Comparison of ENCODE assay signal across 1 cellular context in the genomic region with DNA sequence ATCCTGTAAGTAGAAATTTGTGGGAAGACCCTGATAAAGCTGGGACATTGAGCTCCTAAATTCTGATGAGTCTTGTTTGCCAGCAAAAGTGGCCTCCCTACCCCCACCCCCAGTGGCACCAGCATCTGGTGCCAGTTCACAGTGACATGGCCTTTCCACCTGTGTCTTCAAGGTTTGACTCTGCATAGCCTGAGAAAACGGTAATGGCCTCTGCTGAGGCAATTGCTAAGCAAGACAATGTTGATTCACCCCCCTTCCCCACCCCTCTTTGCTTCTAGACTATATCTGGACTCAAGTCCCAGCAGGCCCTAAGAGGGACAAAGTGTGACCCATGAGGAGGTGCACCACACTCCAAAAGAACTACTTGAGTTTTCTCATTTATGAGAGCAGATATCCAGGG.
TF ChIP-seq lines count a peak whose summit lies in the region.

No MANE protein-coding gene starts in this region.

TF ChIP-seq in K562, 482 proteins besides CTCF, POLR2A, EP300 and RAD21 (continued from another document and continues in another):
- TF ChIP-seq, protein P1, sequence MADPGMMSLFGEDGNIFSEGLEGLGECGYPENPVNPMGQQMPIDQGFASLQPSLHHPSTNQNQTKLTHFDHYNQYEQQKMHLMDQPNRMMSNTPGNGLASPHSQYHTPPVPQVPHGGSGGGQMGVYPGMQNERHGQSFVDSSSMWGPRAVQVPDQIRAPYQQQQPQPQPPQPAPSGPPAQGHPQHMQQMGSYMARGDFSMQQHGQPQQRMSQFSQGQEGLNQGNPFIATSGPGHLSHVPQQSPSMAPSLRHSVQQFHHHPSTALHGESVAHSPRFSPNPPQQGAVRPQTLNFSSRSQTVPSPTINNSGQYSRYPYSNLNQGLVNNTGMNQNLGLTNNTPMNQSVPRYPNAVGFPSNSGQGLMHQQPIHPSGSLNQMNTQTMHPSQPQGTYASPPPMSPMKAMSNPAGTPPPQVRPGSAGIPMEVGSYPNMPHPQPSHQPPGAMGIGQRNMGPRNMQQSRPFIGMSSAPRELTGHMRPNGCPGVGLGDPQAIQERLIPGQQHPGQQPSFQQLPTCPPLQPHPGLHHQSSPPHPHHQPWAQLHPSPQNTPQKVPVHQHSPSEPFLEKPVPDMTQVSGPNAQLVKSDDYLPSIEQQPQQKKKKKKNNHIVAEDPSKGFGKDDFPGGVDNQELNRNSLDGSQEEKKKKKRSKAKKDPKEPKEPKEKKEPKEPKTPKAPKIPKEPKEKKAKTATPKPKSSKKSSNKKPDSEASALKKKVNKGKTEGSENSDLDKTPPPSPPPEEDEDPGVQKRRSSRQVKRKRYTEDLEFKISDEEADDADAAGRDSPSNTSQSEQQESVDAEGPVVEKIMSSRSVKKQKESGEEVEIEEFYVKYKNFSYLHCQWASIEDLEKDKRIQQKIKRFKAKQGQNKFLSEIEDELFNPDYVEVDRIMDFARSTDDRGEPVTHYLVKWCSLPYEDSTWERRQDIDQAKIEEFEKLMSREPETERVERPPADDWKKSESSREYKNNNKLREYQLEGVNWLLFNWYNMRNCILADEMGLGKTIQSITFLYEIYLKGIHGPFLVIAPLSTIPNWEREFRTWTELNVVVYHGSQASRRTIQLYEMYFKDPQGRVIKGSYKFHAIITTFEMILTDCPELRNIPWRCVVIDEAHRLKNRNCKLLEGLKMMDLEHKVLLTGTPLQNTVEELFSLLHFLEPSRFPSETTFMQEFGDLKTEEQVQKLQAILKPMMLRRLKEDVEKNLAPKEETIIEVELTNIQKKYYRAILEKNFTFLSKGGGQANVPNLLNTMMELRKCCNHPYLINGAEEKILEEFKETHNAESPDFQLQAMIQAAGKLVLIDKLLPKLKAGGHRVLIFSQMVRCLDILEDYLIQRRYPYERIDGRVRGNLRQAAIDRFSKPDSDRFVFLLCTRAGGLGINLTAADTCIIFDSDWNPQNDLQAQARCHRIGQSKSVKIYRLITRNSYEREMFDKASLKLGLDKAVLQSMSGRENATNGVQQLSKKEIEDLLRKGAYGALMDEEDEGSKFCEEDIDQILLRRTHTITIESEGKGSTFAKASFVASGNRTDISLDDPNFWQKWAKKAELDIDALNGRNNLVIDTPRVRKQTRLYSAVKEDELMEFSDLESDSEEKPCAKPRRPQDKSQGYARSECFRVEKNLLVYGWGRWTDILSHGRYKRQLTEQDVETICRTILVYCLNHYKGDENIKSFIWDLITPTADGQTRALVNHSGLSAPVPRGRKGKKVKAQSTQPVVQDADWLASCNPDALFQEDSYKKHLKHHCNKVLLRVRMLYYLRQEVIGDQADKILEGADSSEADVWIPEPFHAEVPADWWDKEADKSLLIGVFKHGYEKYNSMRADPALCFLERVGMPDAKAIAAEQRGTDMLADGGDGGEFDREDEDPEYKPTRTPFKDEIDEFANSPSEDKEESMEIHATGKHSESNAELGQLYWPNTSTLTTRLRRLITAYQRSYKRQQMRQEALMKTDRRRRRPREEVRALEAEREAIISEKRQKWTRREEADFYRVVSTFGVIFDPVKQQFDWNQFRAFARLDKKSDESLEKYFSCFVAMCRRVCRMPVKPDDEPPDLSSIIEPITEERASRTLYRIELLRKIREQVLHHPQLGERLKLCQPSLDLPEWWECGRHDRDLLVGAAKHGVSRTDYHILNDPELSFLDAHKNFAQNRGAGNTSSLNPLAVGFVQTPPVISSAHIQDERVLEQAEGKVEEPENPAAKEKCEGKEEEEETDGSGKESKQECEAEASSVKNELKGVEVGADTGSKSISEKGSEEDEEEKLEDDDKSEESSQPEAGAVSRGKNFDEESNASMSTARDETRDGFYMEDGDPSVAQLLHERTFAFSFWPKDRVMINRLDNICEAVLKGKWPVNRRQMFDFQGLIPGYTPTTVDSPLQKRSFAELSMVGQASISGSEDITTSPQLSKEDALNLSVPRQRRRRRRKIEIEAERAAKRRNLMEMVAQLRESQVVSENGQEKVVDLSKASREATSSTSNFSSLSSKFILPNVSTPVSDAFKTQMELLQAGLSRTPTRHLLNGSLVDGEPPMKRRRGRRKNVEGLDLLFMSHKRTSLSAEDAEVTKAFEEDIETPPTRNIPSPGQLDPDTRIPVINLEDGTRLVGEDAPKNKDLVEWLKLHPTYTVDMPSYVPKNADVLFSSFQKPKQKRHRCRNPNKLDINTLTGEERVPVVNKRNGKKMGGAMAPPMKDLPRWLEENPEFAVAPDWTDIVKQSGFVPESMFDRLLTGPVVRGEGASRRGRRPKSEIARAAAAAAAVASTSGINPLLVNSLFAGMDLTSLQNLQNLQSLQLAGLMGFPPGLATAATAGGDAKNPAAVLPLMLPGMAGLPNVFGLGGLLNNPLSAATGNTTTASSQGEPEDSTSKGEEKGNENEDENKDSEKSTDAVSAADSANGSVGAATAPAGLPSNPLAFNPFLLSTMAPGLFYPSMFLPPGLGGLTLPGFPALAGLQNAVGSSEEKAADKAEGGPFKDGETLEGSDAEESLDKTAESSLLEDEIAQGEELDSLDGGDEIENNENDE (IDR thresholded peaks at IDR 0.05; ENCODE audit: low read depth, low read length), result no peak
- TF ChIP-seq TAF1 (IDR thresholded peaks at IDR 0.05; ENCODE audit: control insufficient read depth, extremely low read depth, insufficient read depth, low read length, severe bottlenecking) (no peak), KLF10 (CRISPR knock-in tag; IDR thresholded peaks at IDR 0.05) (no peak), ARID1B (IDR thresholded peaks at IDR 0.05) (no peak), NR4A1 (CRISPR knock-in tag; IDR thresholded peaks at IDR 0.05) (no peak), NR4A1 (tag; IDR thresholded peaks at IDR 0.05) (peak; percentile 68; the same call in 1 of the 2 replicates), BACH1 (tag; IDR thresholded peaks at IDR 0.05) (peak; percentile 56; the same call in 1 of the 2 replicates), ZBTB17 (CRISPR knock-in tag; IDR thresholded peaks at IDR 0.05) (0 out of 2 replicates have a peak, but pooled peaks have one; percentile 13), NR2C1 (IDR thresholded peaks at IDR 0.05) (no peak), NR2C1 (tag; IDR thresholded peaks at IDR 0.05) (peak; percentile 59), KHSRP (IDR thresholded peaks at IDR 0.05) (no peak), PTTG1 (tag; IDR thresholded peaks at IDR 0.05; ENCODE audit: low read depth) (peak; percentile 28; the same call in 1 of the 2 replicates), L3MBTL2 (IDR thresholded peaks at IDR 0.05) (peak; percentile 35; the same call in 1 of the 2 replicates), TEAD4 (IDR thresholded peaks at IDR 0.05; ENCODE audit: low read length) (no peak), TEAD4 (CRISPR knock-in tag; IDR thresholded peaks at IDR 0.05; ENCODE audit: borderline replicate concordance) (no peak), CXXC5 (CRISPR knock-in tag; IDR thresholded peaks at IDR 0.05) (0 out of 2 replicates have a peak, but pooled peaks have one; percentile 10), KDM5B (IDR thresholded peaks at IDR 0.05; ENCODE audit: insufficient replicate concordance, low read depth, low read length) (no peak), ZNF766 (CRISPR knock-in tag; conservative IDR thresholded peaks at IDR 0.05) (peak; percentile 55; the same call in 1 of the 2 replicates), JUNB (CRISPR knock-in tag; conservative IDR thresholded peaks at IDR 0.05) (no peak), SIN3B (IDR thresholded peaks at IDR 0.05; ENCODE audit: low read depth) (no peak)
- TF ChIP-seq, protein P2, sequence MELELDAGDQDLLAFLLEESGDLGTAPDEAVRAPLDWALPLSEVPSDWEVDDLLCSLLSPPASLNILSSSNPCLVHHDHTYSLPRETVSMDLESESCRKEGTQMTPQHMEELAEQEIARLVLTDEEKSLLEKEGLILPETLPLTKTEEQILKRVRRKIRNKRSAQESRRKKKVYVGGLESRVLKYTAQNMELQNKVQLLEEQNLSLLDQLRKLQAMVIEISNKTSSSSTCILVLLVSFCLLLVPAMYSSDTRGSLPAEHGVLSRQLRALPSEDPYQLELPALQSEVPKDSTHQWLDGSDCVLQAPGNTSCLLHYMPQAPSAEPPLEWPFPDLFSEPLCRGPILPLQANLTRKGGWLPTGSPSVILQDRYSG (tag; conservative IDR thresholded peaks at IDR 0.05; ENCODE audit: low read depth), result 0 out of 2 replicates have a peak, but pooled peaks have one; percentile 38
- TF ChIP-seq, protein P3, sequence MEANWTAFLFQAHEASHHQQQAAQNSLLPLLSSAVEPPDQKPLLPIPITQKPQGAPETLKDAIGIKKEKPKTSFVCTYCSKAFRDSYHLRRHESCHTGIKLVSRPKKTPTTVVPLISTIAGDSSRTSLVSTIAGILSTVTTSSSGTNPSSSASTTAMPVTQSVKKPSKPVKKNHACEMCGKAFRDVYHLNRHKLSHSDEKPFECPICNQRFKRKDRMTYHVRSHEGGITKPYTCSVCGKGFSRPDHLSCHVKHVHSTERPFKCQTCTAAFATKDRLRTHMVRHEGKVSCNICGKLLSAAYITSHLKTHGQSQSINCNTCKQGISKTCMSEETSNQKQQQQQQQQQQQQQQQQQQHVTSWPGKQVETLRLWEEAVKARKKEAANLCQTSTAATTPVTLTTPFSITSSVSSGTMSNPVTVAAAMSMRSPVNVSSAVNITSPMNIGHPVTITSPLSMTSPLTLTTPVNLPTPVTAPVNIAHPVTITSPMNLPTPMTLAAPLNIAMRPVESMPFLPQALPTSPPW (CRISPR knock-in tag; IDR thresholded peaks at IDR 0.05), result peak; percentile 66
- TF ChIP-seq, protein P4, sequence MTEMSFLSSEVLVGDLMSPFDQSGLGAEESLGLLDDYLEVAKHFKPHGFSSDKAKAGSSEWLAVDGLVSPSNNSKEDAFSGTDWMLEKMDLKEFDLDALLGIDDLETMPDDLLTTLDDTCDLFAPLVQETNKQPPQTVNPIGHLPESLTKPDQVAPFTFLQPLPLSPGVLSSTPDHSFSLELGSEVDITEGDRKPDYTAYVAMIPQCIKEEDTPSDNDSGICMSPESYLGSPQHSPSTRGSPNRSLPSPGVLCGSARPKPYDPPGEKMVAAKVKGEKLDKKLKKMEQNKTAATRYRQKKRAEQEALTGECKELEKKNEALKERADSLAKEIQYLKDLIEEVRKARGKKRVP (CRISPR knock-in tag; IDR thresholded peaks at IDR 0.05), result peak; percentile 76
- TF ChIP-seq, protein P5, sequence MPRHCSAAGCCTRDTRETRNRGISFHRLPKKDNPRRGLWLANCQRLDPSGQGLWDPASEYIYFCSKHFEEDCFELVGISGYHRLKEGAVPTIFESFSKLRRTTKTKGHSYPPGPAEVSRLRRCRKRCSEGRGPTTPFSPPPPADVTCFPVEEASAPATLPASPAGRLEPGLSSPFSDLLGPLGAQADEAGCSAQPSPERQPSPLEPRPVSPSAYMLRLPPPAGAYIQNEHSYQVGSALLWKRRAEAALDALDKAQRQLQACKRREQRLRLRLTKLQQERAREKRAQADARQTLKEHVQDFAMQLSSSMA (CRISPR knock-in tag; IDR thresholded peaks at IDR 0.05), result 0 out of 2 replicates have a peak, but pooled peaks have one; percentile 18
- TF ChIP-seq, protein P6, sequence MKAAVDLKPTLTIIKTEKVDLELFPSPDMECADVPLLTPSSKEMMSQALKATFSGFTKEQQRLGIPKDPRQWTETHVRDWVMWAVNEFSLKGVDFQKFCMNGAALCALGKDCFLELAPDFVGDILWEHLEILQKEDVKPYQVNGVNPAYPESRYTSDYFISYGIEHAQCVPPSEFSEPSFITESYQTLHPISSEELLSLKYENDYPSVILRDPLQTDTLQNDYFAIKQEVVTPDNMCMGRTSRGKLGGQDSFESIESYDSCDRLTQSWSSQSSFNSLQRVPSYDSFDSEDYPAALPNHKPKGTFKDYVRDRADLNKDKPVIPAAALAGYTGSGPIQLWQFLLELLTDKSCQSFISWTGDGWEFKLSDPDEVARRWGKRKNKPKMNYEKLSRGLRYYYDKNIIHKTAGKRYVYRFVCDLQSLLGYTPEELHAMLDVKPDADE (conservative IDR thresholded peaks at IDR 0.05; ENCODE audit: control insufficient read depth, low read depth, low read length), result no peak
- TF ChIP-seq, protein P7, sequence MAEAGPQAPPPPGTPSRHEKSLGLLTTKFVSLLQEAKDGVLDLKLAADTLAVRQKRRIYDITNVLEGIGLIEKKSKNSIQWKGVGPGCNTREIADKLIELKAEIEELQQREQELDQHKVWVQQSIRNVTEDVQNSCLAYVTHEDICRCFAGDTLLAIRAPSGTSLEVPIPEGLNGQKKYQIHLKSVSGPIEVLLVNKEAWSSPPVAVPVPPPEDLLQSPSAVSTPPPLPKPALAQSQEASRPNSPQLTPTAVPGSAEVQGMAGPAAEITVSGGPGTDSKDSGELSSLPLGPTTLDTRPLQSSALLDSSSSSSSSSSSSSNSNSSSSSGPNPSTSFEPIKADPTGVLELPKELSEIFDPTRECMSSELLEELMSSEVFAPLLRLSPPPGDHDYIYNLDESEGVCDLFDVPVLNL (CRISPR knock-in tag; IDR thresholded peaks at IDR 0.05; ENCODE audit: low read depth), result no peak
- TF ChIP-seq, protein P8, sequence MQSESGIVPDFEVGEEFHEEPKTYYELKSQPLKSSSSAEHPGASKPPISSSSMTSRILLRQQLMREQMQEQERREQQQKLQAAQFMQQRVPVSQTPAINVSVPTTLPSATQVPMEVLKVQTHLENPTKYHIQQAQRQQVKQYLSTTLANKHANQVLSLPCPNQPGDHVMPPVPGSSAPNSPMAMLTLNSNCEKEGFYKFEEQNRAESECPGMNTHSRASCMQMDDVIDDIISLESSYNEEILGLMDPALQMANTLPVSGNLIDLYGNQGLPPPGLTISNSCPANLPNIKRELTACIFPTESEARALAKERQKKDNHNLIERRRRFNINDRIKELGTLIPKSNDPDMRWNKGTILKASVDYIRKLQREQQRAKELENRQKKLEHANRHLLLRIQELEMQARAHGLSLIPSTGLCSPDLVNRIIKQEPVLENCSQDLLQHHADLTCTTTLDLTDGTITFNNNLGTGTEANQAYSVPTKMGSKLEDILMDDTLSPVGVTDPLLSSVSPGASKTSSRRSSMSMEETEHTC (IDR thresholded peaks at IDR 0.05), result no peak
- TF ChIP-seq, protein P9, sequence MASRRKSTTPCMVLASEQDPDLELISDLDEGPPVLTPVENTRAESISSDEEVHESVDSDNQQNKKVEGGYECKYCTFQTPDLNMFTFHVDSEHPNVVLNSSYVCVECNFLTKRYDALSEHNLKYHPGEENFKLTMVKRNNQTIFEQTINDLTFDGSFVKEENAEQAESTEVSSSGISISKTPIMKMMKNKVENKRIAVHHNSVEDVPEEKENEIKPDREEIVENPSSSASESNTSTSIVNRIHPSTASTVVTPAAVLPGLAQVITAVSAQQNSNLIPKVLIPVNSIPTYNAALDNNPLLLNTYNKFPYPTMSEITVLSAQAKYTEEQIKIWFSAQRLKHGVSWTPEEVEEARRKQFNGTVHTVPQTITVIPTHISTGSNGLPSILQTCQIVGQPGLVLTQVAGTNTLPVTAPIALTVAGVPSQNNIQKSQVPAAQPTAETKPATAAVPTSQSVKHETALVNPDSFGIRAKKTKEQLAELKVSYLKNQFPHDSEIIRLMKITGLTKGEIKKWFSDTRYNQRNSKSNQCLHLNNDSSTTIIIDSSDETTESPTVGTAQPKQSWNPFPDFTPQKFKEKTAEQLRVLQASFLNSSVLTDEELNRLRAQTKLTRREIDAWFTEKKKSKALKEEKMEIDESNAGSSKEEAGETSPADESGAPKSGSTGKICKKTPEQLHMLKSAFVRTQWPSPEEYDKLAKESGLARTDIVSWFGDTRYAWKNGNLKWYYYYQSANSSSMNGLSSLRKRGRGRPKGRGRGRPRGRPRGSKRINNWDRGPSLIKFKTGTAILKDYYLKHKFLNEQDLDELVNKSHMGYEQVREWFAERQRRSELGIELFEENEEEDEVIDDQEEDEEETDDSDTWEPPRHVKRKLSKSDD (conservative IDR thresholded peaks at IDR 0.05; ENCODE audit: low read length), result no peak
- TF ChIP-seq, protein P10, sequence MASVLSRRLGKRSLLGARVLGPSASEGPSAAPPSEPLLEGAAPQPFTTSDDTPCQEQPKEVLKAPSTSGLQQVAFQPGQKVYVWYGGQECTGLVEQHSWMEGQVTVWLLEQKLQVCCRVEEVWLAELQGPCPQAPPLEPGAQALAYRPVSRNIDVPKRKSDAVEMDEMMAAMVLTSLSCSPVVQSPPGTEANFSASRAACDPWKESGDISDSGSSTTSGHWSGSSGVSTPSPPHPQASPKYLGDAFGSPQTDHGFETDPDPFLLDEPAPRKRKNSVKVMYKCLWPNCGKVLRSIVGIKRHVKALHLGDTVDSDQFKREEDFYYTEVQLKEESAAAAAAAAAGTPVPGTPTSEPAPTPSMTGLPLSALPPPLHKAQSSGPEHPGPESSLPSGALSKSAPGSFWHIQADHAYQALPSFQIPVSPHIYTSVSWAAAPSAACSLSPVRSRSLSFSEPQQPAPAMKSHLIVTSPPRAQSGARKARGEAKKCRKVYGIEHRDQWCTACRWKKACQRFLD (CRISPR knock-in tag; IDR thresholded peaks at IDR 0.05), result peak; percentile 86; the same call in 1 of the 2 replicates
